1 cellular context compared by ENCODE assay signal in the genomic region with DNA sequence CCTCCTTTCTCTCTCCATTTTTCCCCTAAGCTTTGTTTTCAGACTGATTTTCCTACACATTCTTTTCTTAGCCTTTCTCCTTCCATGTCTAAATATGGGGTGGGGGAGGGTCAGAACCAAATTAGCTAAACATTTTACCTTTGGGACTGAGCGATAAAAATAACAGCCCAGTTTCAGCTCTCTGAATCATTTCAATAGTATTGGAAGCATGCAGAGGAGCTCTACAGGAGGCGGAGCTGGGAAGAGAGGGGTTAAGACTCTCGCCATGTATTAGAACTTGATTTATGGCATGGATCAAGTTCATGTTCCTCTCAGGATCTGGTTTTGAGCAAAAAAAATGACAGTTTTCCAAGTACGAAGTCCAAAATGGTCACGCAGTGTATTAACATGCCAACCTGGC.
TF ChIP-seq lines count a peak whose summit lies in the region.

No MANE protein-coding gene starts in this region.

TF ChIP-seq in H1, 55 proteins besides CTCF, POLR2A, EP300 and RAD21:
- TF ChIP-seq, protein P1, sequence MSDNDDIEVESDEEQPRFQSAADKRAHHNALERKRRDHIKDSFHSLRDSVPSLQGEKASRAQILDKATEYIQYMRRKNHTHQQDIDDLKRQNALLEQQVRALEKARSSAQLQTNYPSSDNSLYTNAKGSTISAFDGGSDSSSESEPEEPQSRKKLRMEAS (IDR thresholded peaks at IDR 0.05), result no peak
- no peak for TF ChIP-seq NRF1 (IDR thresholded peaks at IDR 0.05; ENCODE audit: low read depth, low read length)
- TF ChIP-seq CBX8 (IDR thresholded peaks at IDR 0.05; ENCODE audit: borderline replicate concordance, low read depth, low read length), result no peak
- no peak for TF ChIP-seq BACH1 (IDR thresholded peaks at IDR 0.05; ENCODE audit: low read length)
TF ChIP-seq in H1: peak in this region for 0.
